ENCODE assay signal across 1 cellular context in the genomic region with DNA sequence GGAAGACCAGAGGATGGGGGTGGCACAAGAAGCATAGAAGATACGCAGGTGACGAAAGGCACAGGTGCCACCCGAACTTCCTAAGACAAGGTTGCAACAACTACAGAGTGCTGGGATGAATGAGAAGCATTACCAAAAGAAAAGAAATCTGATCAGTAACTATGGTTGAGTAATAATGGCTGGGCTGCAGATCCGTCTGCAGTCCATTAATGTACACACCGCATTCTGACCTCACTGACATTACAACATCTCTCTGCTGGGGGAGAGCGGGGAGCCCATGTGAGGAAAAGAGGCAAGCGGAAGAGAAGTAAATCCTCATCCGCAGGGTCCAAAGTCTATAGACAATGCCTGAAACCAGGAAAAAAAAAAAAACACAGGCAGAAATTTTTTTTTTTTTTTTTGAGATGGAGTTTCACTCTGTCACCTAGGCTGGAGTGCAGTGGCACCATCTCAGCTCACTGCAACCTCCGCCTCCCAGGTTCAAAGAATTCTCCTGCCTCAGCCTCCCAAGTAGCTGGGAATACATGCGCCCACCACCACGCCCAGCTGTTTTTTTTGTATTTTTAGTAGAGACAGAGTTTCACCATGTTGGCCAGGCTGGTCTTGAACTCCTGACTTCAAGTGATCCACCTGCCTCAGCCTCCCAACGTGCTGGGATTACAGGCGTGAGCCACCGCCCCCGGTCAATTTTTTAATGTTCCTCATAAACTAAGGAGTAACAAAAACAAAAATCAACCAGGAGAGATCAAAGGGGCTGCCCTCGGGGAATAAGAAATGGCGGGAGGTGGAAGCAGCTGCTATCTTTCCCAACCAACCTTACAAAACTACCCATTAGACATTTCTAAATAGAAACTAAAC.
A peak's percentile ranks its signal among the peaks of the same experiment; 100 is the strongest.
TF ChIP-seq lines count a peak whose summit lies in the region.
"Not testable (repeated sequence)": the region's sequence is repeated elsewhere in the genome, so short reads cannot be mapped to it uniquely, and the experiment has no call there.

No MANE protein-coding gene starts in this region.

TF ChIP-seq in HepG2, 621 proteins besides CTCF, POLR2A, EP300 and RAD21 (continued from another document):
- TF ChIP-seq, protein P1, sequence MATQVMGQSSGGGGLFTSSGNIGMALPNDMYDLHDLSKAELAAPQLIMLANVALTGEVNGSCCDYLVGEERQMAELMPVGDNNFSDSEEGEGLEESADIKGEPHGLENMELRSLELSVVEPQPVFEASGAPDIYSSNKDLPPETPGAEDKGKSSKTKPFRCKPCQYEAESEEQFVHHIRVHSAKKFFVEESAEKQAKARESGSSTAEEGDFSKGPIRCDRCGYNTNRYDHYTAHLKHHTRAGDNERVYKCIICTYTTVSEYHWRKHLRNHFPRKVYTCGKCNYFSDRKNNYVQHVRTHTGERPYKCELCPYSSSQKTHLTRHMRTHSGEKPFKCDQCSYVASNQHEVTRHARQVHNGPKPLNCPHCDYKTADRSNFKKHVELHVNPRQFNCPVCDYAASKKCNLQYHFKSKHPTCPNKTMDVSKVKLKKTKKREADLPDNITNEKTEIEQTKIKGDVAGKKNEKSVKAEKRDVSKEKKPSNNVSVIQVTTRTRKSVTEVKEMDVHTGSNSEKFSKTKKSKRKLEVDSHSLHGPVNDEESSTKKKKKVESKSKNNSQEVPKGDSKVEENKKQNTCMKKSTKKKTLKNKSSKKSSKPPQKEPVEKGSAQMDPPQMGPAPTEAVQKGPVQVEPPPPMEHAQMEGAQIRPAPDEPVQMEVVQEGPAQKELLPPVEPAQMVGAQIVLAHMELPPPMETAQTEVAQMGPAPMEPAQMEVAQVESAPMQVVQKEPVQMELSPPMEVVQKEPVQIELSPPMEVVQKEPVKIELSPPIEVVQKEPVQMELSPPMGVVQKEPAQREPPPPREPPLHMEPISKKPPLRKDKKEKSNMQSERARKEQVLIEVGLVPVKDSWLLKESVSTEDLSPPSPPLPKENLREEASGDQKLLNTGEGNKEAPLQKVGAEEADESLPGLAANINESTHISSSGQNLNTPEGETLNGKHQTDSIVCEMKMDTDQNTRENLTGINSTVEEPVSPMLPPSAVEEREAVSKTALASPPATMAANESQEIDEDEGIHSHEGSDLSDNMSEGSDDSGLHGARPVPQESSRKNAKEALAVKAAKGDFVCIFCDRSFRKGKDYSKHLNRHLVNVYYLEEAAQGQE (IDR thresholded peaks at IDR 0.05; ENCODE audit: borderline replicate concordance in 1 of 2, low read depth in 1 of 2, low read length in 2 of 2) = peak in 1 of 2 experiments; percentile 64; a peak in 2 of 4 replicates
- TF ChIP-seq ZNF788 (CRISPR knock-in tag; IDR thresholded peaks at IDR 0.05; ENCODE audit: borderline replicate concordance) = peak; percentile 87; the same call in 1 of the 2 replicates
- TF ChIP-seq ZNF24 (IDR thresholded peaks at IDR 0.05) = 0 out of 2 replicates have a peak, but pooled peaks have one; percentile 41
- TF ChIP-seq, protein P2, sequence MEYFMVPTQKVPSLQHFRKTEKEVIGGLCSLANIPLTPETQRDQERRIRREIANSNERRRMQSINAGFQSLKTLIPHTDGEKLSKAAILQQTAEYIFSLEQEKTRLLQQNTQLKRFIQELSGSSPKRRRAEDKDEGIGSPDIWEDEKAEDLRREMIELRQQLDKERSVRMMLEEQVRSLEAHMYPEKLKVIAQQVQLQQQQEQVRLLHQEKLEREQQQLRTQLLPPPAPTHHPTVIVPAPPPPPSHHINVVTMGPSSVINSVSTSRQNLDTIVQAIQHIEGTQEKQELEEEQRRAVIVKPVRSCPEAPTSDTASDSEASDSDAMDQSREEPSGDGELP (IDR thresholded peaks at IDR 0.05; ENCODE audit: borderline replicate concordance, low read depth) = peak; percentile 69; the same call in 1 of the 2 replicates
- TF ChIP-seq ZNF350 (CRISPR knock-in tag; IDR thresholded peaks at IDR 0.05; ENCODE audit: borderline replicate concordance, low read depth) = peak; percentile 76; the same call in 1 of the 2 replicates
- peak; percentile 82 for TF ChIP-seq ATF7 (IDR thresholded peaks at IDR 0.05)
- peak; percentile 96 for TF ChIP-seq ATF7 (CRISPR knock-in tag; IDR thresholded peaks at IDR 0.05)
- TF ChIP-seq RXRB (CRISPR knock-in tag; IDR thresholded peaks at IDR 0.05; ENCODE audit: borderline replicate concordance) = peak; percentile 91
- peak; percentile 51 for TF ChIP-seq TCF7 (IDR thresholded peaks at IDR 0.05; ENCODE audit: low read depth)
- TF ChIP-seq PRDM10 (CRISPR knock-in tag; IDR thresholded peaks at IDR 0.05; ENCODE audit: low read depth) = peak; percentile 45; the same call in 1 of the 2 replicates
- TF ChIP-seq GATAD2A (CRISPR knock-in tag; IDR thresholded peaks at IDR 0.05) = peak; percentile 93
- TF ChIP-seq, protein P3, sequence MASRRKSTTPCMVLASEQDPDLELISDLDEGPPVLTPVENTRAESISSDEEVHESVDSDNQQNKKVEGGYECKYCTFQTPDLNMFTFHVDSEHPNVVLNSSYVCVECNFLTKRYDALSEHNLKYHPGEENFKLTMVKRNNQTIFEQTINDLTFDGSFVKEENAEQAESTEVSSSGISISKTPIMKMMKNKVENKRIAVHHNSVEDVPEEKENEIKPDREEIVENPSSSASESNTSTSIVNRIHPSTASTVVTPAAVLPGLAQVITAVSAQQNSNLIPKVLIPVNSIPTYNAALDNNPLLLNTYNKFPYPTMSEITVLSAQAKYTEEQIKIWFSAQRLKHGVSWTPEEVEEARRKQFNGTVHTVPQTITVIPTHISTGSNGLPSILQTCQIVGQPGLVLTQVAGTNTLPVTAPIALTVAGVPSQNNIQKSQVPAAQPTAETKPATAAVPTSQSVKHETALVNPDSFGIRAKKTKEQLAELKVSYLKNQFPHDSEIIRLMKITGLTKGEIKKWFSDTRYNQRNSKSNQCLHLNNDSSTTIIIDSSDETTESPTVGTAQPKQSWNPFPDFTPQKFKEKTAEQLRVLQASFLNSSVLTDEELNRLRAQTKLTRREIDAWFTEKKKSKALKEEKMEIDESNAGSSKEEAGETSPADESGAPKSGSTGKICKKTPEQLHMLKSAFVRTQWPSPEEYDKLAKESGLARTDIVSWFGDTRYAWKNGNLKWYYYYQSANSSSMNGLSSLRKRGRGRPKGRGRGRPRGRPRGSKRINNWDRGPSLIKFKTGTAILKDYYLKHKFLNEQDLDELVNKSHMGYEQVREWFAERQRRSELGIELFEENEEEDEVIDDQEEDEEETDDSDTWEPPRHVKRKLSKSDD (CRISPR knock-in tag; IDR thresholded peaks at IDR 0.05; ENCODE audit: low read depth) = peak; percentile 74; the same call in 1 of the 2 replicates
- peak; percentile 84 for TF ChIP-seq ATF3 (CRISPR knock-in tag; IDR thresholded peaks at IDR 0.05)
- 0 out of 2 replicates have a peak, but pooled peaks have one; percentile 47 for TF ChIP-seq HOXA5 (CRISPR knock-in tag; IDR thresholded peaks at IDR 0.05)
- peak; percentile 45; the same call in 1 of the 2 replicates for TF ChIP-seq YEATS2 (CRISPR knock-in tag; IDR thresholded peaks at IDR 0.05; ENCODE audit: borderline replicate concordance)
- TF ChIP-seq ZFP1 (CRISPR knock-in tag; IDR thresholded peaks at IDR 0.05) = peak; percentile 38; the same call in 1 of the 2 replicates
- TF ChIP-seq NFKBIZ (CRISPR knock-in tag; IDR thresholded peaks at IDR 0.05) = peak; percentile 78; the same call in 1 of the 2 replicates
- TF ChIP-seq RXRA (CRISPR knock-in tag; IDR thresholded peaks at IDR 0.05) = peak; percentile 55; the same call in 1 of the 2 replicates
- TF ChIP-seq, protein P4, sequence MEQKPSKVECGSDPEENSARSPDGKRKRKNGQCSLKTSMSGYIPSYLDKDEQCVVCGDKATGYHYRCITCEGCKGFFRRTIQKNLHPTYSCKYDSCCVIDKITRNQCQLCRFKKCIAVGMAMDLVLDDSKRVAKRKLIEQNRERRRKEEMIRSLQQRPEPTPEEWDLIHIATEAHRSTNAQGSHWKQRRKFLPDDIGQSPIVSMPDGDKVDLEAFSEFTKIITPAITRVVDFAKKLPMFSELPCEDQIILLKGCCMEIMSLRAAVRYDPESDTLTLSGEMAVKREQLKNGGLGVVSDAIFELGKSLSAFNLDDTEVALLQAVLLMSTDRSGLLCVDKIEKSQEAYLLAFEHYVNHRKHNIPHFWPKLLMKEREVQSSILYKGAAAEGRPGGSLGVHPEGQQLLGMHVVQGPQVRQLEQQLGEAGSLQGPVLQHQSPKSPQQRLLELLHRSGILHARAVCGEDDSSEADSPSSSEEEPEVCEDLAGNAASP (CRISPR knock-in tag; IDR thresholded peaks at IDR 0.05; ENCODE audit: borderline replicate concordance) = peak; percentile 69; the same call in 1 of the 2 replicates
- peak; percentile 76 for TF ChIP-seq HMG20B (CRISPR knock-in tag; conservative IDR thresholded peaks at IDR 0.05)
- TF ChIP-seq ZNF644 (CRISPR knock-in tag; IDR thresholded peaks at IDR 0.05; ENCODE audit: low read depth) = peak; percentile 77
- not testable (repeated sequence) for TF ChIP-seq GABPA (IDR thresholded peaks at IDR 0.05; ENCODE audit: low read depth, low read length)
- peak; percentile 68 for TF ChIP-seq GABPA (CRISPR knock-in tag; IDR thresholded peaks at IDR 0.05; ENCODE audit: low read depth)
- TF ChIP-seq ZNF556 (CRISPR knock-in tag; IDR thresholded peaks at IDR 0.05; ENCODE audit: borderline replicate concordance) = peak; percentile 69; the same call in 1 of the 2 replicates
- 0 out of 2 replicates have a peak, but pooled peaks have one; percentile 39 for TF ChIP-seq KAT7 (CRISPR knock-in tag; IDR thresholded peaks at IDR 0.05; ENCODE audit: borderline replicate concordance)
- peak; percentile 70; the same call in 1 of the 2 replicates for TF ChIP-seq ZNF792 (CRISPR knock-in tag; IDR thresholded peaks at IDR 0.05)
- peak; percentile 90; the same call in 1 of the 2 replicates for TF ChIP-seq ZBTB20 (CRISPR knock-in tag; IDR thresholded peaks at IDR 0.05; ENCODE audit: borderline replicate concordance, low read depth)
